ENCODE assay signal across 15 cellular contexts in genomic region chr3:49714728-49715550, GRCh38. TPM values are rescaled to one million over a fixed set of nuclear protein-coding genes. Genes with fewer than 3 reads are reported as not detected.
"Had no signal": no experiment of that assay in that cellular context is flagged by ENCODE, and none has a peak within 500 bp of the region (broad histone marks: within the 10 kb centered on the region; RNA-seq: fewer than 3 reads in every experiment).

No MANE protein-coding gene starts in this region.

- H3K27me3 ChIP-seq: breast epithelium, tibial artery had no signal

- ATAC-seq: activated CD4-positive, alpha-beta T cell treated with anti-CD3 and anti-CD28 coated beads for 36 hours; naive thymus-derived CD4-positive, alpha-beta T cell; T-cell had no signal

- H3K4me3 ChIP-seq: breast epithelium, lung, SK-N-MC, smooth muscle cell, tibial artery had no signal

- H3K27ac ChIP-seq: breast epithelium, SK-N-MC, tibial artery, WERI-Rb-1 had no signal

- H3K9me3 Mint-ChIP-seq: activated CD4-positive, alpha-beta memory T cell treated with anti-CD3 and anti-CD28 coated beads, Interleukin-2, amount 10 ng/mL, durations not matched to agents 7 days and 5 days; naive thymus-derived CD4-positive, alpha-beta T cell; T-cell had no signal

- DNase-seq: activated CD4-positive, alpha-beta memory T cell treated with anti-CD3 and anti-CD28 coated beads, Interleukin-2, amount 10 ng/mL, durations not matched to agents 7 days and 5 days; activated CD4-positive, alpha-beta T cell treated with anti-CD3 and anti-CD28 coated beads for 36 hours; activated CD8-positive, alpha-beta memory T cell treated with anti-CD3 and anti-CD28 coated beads, Interleukin-2, amount 50 U/mL, for 48 hours; dermis blood vessel endothelial cell; hippocampal formation; naive thymus-derived CD4-positive, alpha-beta T cell; T-cell; WERI-Rb-1 had no signal

- H3K4me3 Mint-ChIP-seq: activated CD4-positive, alpha-beta memory T cell treated with anti-CD3 and anti-CD28 coated beads, Interleukin-2, amount 10 ng/mL, durations not matched to agents 7 days and 5 days; activated CD4-positive, alpha-beta T cell treated with anti-CD3 and anti-CD28 coated beads for 36 hours; naive thymus-derived CD4-positive, alpha-beta T cell; T-cell had no signal

- H3K4me2 ChIP-seq: smooth muscle cell had no signal

- H3K36me3 ChIP-seq: breast epithelium had no signal

- H3K27ac Mint-ChIP-seq: activated CD4-positive, alpha-beta memory T cell treated with anti-CD3 and anti-CD28 coated beads, Interleukin-2, amount 10 ng/mL, durations not matched to agents 7 days and 5 days; activated CD4-positive, alpha-beta T cell treated with anti-CD3 and anti-CD28 coated beads for 36 hours; T-cell had no signal

- H3K9me3 ChIP-seq: breast epithelium, tibial artery had no signal

- H3K27me3 Mint-ChIP-seq: activated CD4-positive, alpha-beta memory T cell treated with anti-CD3 and anti-CD28 coated beads, Interleukin-2, amount 10 ng/mL, durations not matched to agents 7 days and 5 days; activated CD4-positive, alpha-beta T cell treated with anti-CD3 and anti-CD28 coated beads for 36 hours; naive thymus-derived CD4-positive, alpha-beta T cell; T-cell had no signal

RNA-seq across cellular contexts. Expression of gene AMIGO3, which starts 4.5 kb away (rescaled TPM):
- total RNA-seq: aorta, renal cortical epithelial cell had no signal
